ENCODE assay signal across 18 cellular contexts in genomic region chr7:156954941-156955340, GRCh38. TPM values are rescaled to one million over a fixed set of nuclear protein-coding genes. Genes with fewer than 3 reads are reported as not detected.
A peak's percentile ranks its signal among the peaks of the same experiment; 100 is the strongest.
DNase-seq lines count a peak whose midpoint lies in the region; TF ChIP-seq lines count a peak whose summit lies in the region.
"Had no signal": no experiment of that assay in that cellular context is flagged by ENCODE, and none has a peak within 500 bp of the region (broad histone marks: within the 10 kb centered on the region; RNA-seq: fewer than 3 reads in every experiment).

No MANE protein-coding gene starts in this region.

- BruUV-seq in mammary epithelial cell (replicated peaks; lab: Mats Ljungman, UMichigan), result no TSS peak

- H3K4me1 ChIP-seq in mammary epithelial cell (ENCODE audit: insufficient read depth, low read length) (peaks cover 20% of the 10 kb centered on the region), HAP-1 (no peaks in the 10 kb centered on the region)

- in situ Hi-C loops in mammary epithelial cell (cut with MboI; ENCODE audit: low sequenced_read_pairs in 2 of 2), result loop anchor here in 1 of 2 donors (25.0 kb wide), 2 partner anchors 207 to 432 kb away; no protein-coding TSS in a partner anchor
- in situ Hi-C loops in HAP-1 (cut with MboI; ENCODE audit: low sequenced_read_pairs), result no loop called here

- H3K27me3 ChIP-seq in WERI-Rb-1 (ENCODE audit: insufficient read depth, low read depth, severe bottlenecking) (no peaks in the 10 kb centered on the region), mammary epithelial cell (ENCODE audit: insufficient read depth, low read length) (no peaks in the 10 kb centered on the region), HAP-1 (ENCODE audit: low read depth) (no peaks in the 10 kb centered on the region)

- no peak overlapping the region for H2AFZ ChIP-seq in mammary epithelial cell (ENCODE audit: low read depth, low read length)

- H3K4me3 ChIP-seq in WERI-Rb-1 (ENCODE audit: low read depth, low read length) (no peak overlapping the region), mammary epithelial cell (replicated peaks in 1 of 3; ENCODE audit: insufficient read depth in 1 of 3, low read depth in 2 of 3, low read length in 3 of 3) (no peak overlapping the region), HAP-1 (no peak overlapping the region)
- H3K4me3 ChIP-seq: A549 had no signal

- H4K20me1 ChIP-seq in mammary epithelial cell (ENCODE audit: insufficient read depth, low read length), result no peaks in the 10 kb centered on the region

- H3K27ac ChIP-seq in WERI-Rb-1, result peak overlapping the region; percentile 92
- no peak overlapping the region for H3K27ac ChIP-seq in mammary epithelial cell (ENCODE audit: insufficient read depth, low read depth, low read length)
- H3K27ac ChIP-seq: 22Rv1, C4-2B had no signal

- no peak overlapping the region for H3K4me2 ChIP-seq in mammary epithelial cell (ENCODE audit: insufficient read depth, low read depth, low read length)
- H3K4me2 ChIP-seq: A549 had no signal

- dilution Hi-C loops in mammary epithelial cell (cut with HindIII; ENCODE audit: low sequenced_read_pairs), result loop anchor here (5.0 kb wide), 1 partner anchor 42 kb away; no protein-coding TSS in a partner anchor

- H3K36me3 ChIP-seq in WERI-Rb-1, result peaks cover 80% of the 10 kb centered on the region
- H3K36me3 ChIP-seq in mammary epithelial cell (ENCODE audit: insufficient read depth, low read length), result peaks cover 47% of the 10 kb centered on the region
- H3K36me3 ChIP-seq in HAP-1 (replicated peaks), result peaks cover 65% of the 10 kb centered on the region

- H3K9me3 ChIP-seq in WERI-Rb-1 (ENCODE audit: severe bottlenecking), result no peaks in the 10 kb centered on the region
- no peaks in the 10 kb centered on the region for H3K9me3 ChIP-seq in mammary epithelial cell (replicated peaks; ENCODE audit: insufficient read depth, low read length)
- H3K9me3 ChIP-seq in HAP-1, result no peaks in the 10 kb centered on the region
- H3K9me3 ChIP-seq: A549 had no signal

- CTCF ChIA-PET in mammary epithelial cell (lab: Charles Lee; ENCODE audit: low non-redundant PET), result no interaction called here

- DNase-seq in NCI-H2196 (lab: John Stamatoyannopoulos, UW; ENCODE audit: unreplicated experiment) (peak; percentile 6), NCI-H2196 treated with DMSO at 0.1 percent for 48 hours (lab: John Stamatoyannopoulos, UW; ENCODE audit: unreplicated experiment) (no peak), WERI-Rb-1 (peak; percentile 76), mammary epithelial cell (peak; percentile 16), MV-4-11 (lab: John Stamatoyannopoulos, UW) (no peak), cardiac septum (ENCODE audit: low spot score) (no peak), HAP-1 (ENCODE audit: low spot score in 2 of 2) (no peak)
- DNase-seq: AML-193; CD4-positive, alpha-beta T cell; DMS153; DMS79; GDM1; H9 had no signal

- TF ChIP-seq CTCF in WERI-Rb-1 (IDR thresholded peaks at IDR 0.05; ENCODE audit: low read depth, low read length), result no peak
- no peak for TF ChIP-seq CTCF in mammary epithelial cell (conservative IDR thresholded peaks at IDR 0.05 in 1 of 2, IDR thresholded peaks at IDR 0.05 in 1 of 2; ENCODE audit: extremely low read depth in 1 of 2, insufficient read depth in 1 of 2, low read depth in 1 of 2, low read length in 2 of 2)

- H3K79me2 ChIP-seq in mammary epithelial cell (ENCODE audit: insufficient read depth, low read length), result peaks cover 92% of the 10 kb centered on the region

- intact Hi-C loops in mammary epithelial cell (cut with micrococcal nuclease), result no loop called here
- intact Hi-C loops in cardiac septum (cut with DNase I), result loop anchor here (5.0 kb wide), 1 partner anchor 182 kb away; the partner anchor contains the start of gene UBE3C

- 90% methylated on average over 2 of the region's 2 CpGs for WGBS in mammary epithelial cell (ENCODE audit: low coverage, missing lambda C conversion rate)

- H3K9ac ChIP-seq in mammary epithelial cell (ENCODE audit: insufficient read depth, low read length), result no peak overlapping the region

RNA-seq across cellular contexts. Expression of gene NOM1, which starts 5.4 kb away (rescaled TPM):
- total RNA-seq in mammary epithelial cell (10 to 100 TPM; 13.5 to 30.2 TPM), cardiac septum (13.0 TPM)
- 8.2 TPM for polyA plus RNA-seq in mammary epithelial cell
- polyA minus RNA-seq in mammary epithelial cell, result 23.6 TPM

RNA-seq across cellular contexts. Expression of gene MNX1, which starts 55.5 kb away (rescaled TPM):
- total RNA-seq in mammary epithelial cell, result 1 to 10 TPM in 1 of 2 donors, under 1 TPM in 1; 0.50 to 5.1 TPM
- 0.10 TPM for polyA plus RNA-seq in mammary epithelial cell
- polyA minus RNA-seq in mammary epithelial cell, result 1.3 TPM
- total RNA-seq in cardiac septum, result not detected
- total RNA-seq: H9 had no signal
- polyA plus RNA-seq: BJ, H1 had no signal

Comparison
In these comparisons a context has a peak if more than half of its experiments do, and no peak if none do; other contexts are left out.
1. DNase-seq: peak in NCI-H2196 (single experiment), WERI-Rb-1 (single experiment) and mammary epithelial cell (single experiment); none in NCI-H2196 treated with DMSO at 0.1 percent for 48 hours (single experiment), MV-4-11 (single experiment), cardiac septum (single experiment) and HAP-1 (0 of 2).